2 cellular contexts compared by ENCODE assay signal in the genomic region with DNA sequence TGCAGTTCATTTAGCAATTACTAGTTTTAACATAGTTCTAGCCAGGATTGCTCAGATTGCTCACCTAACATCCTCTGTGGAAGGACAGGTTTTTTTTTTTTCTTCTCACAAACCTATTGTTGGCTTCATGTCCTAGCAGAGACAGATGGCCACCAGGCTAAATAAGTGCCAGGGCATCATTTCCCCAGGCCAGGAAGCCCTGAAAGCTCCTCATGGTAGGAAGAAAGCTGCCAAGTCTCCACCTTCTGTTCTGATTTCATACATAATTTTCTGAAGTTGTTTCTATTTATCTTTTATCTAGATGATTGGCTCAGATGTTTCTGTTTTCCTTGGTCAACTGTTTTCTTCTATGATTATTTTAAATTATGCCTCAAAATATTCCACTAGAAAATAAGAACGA.
TF ChIP-seq lines count a peak whose summit lies in the region.

No MANE protein-coding gene starts in this region.

TF ChIP-seq in SK-N-SH, 30 proteins besides CTCF, POLR2A, EP300 and RAD21:
- TF ChIP-seq MXI1 (IDR thresholded peaks at IDR 0.05; ENCODE audit: low read depth, low read length), result no peak
- TF ChIP-seq RCOR1 (IDR thresholded peaks at IDR 0.05; ENCODE audit: low read length), result 0 out of 2 replicates have a peak, but pooled peaks have one; percentile 24
- no peak for TF ChIP-seq TCF12 (IDR thresholded peaks at IDR 0.05)
- TF ChIP-seq TEAD4 (IDR thresholded peaks at IDR 0.05; ENCODE audit: borderline replicate concordance, insufficient read depth), result no peak
- no peak for TF ChIP-seq REST (IDR thresholded peaks at IDR 0.05; ENCODE audit: low read depth, low read length)
- TF ChIP-seq MAX (IDR thresholded peaks at IDR 0.05; ENCODE audit: low read depth), result no peak

TF ChIP-seq in SK-N-SH treated with all-trans-retinoic acid at 6 μM for 48 hours, 23 proteins besides CTCF, POLR2A, EP300 and RAD21:
- TF ChIP-seq TOX (CRISPR knock-in tag; IDR thresholded peaks at IDR 0.05; ENCODE audit: borderline replicate concordance) (no peak), OSR1 (CRISPR knock-in tag; IDR thresholded peaks at IDR 0.05) (no peak), CSRNP3 (CRISPR knock-in tag; IDR thresholded peaks at IDR 0.05) (no peak), ZNF8 (CRISPR knock-in tag; IDR thresholded peaks at IDR 0.05) (no peak), CSDC2 (CRISPR knock-in tag; IDR thresholded peaks at IDR 0.05) (no peak), BACH2 (CRISPR knock-in tag; IDR thresholded peaks at IDR 0.05; ENCODE audit: borderline replicate concordance) (no peak), ZC3H10 (CRISPR knock-in tag; IDR thresholded peaks at IDR 0.05) (no peak), SNAI2 (CRISPR knock-in tag; IDR thresholded peaks at IDR 0.05) (no peak), ZFP30 (CRISPR knock-in tag; IDR thresholded peaks at IDR 0.05) (no peak), TCF4 (CRISPR knock-in tag; IDR thresholded peaks at IDR 0.05; ENCODE audit: borderline replicate concordance) (no peak; the same call in 1 of the 2 replicates), ARNTL (CRISPR knock-in tag; IDR thresholded peaks at IDR 0.05; ENCODE audit: borderline replicate concordance, low read depth) (no peak)
